Comparison of ENCODE assay signal across 21 cellular contexts in the genomic region with DNA sequence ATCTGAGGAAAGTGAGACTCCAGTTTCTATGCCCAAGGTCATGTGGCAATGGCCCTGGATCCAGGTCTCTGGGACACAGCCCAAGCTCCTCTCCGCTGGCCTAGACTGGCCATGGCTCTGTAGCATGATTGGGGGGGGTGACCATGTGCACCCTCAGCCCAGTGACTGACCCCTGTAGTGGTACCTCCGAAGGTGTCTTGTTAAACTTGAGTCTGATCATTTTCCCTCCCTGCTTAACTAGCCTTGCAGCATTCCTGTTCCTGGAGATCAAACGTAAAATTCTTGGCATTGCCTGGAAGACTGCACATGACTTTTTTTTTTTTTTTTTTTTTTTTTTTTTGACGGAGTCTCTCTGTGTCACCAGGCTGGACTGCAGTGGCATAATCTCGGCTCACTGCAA.
"Had no signal": no experiment of that assay in that cellular context is flagged by ENCODE, and none has a peak within 500 bp of the region (broad histone marks: within the 10 kb centered on the region; RNA-seq: fewer than 3 reads in every experiment).

No MANE protein-coding gene starts in this region.

- ATAC-seq: activated CD8-positive, alpha-beta T cell treated with anti-CD3 and anti-CD28 coated beads, Interleukin-2, amount 10 ng/mL, durations not matched to agents 7 days and 5 days; WTC11 had no signal

- H3K4me1 ChIP-seq: breast epithelium had no signal

- H3K4me3 ChIP-seq: breast epithelium had no signal

- H3K36me3 ChIP-seq: breast epithelium had no signal

- DNase-seq: activated CD4-positive, alpha-beta T cell treated with anti-CD3 and anti-CD28 coated beads for 48 hours; activated CD4-positive, alpha-beta T cell treated with anti-CD3 and anti-CD28 coated beads, Interleukin-2, amount 50 U/mL, for 4 hours; activated CD4-positive, CD25-positive, alpha-beta regulatory T cell treated with anti-CD3 and anti-CD28 coated beads, Interleukin-2, amount 50 U/mL, for 72 hours; activated CD8-positive, alpha-beta memory T cell treated with anti-CD3 and anti-CD28 coated beads, Interleukin-2, amount 50 U/mL, for 48 hours; activated CD8-positive, alpha-beta T cell treated with anti-CD3 and anti-CD28 coated beads, Interleukin-2, amount 10 ng/mL, durations not matched to agents 7 days and 5 days; activated naive CD4-positive, alpha-beta T cell; activated T-cell treated with anti-CD3 and anti-CD28 coated beads, Interleukin-2, amount 50 U/mL, for 1 hour; aorta; caudate nucleus; IMR-90; KG1; NCI-H1092; NCI-H1417; NCI-H1930; NCI-H2171; NCI-H226; NCI-H526; NCI-H774; SHP77 had no signal

- H3K27ac ChIP-seq: breast epithelium had no signal

- H3K9me3 ChIP-seq: breast epithelium had no signal
